In the genomic region with DNA sequence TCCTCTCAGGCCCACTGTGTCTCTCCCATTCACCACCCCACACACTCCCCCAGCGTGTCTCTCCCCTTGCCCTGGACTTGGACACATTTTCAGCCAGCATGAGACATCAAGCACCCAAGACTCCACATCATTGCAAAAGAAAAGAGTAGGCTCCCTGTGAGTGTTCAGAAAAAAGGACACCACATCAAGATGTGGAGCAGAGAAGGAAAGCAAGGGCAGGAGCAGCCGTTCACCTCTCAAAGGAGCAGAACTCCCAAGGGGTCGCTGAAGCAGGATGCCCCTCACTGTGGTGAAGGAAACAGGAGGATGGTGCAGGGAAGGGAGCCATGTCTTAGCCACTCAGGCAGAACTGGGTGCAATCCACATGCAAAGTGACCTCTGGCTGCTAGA, we compare ENCODE assay signal across 21 cellular contexts.
DNase-seq lines count a peak whose midpoint lies in the region; ATAC-seq and TF ChIP-seq lines count a peak whose summit lies in the region.
"Had no signal": no experiment of that assay in that cellular context is flagged by ENCODE, and none has a peak within 500 bp of the region (broad histone marks: within the 10 kb centered on the region; RNA-seq: fewer than 3 reads in every experiment).

No MANE protein-coding gene starts in this region.

- no peak overlapping the region for H3K4me3 Mint-ChIP-seq in nephron progenitor cell
- H3K4me3 Mint-ChIP-seq: CD14-positive monocyte; CD8-positive, alpha-beta memory T cell had no signal

- peak overlapping the region; percentile 53 for H3K4me2 ChIP-seq in OCI-LY7 (ENCODE audit: low read length)
- no peak overlapping the region for H3K4me2 ChIP-seq in neuronal stem cell (ENCODE audit: insufficient read depth, low read length, poor library complexity, severe bottlenecking)

- ATAC-seq in Right ventricle myocardium inferior: no peak
- ATAC-seq: Panc1 had no signal

- peak overlapping the region; percentile 14 for H2BK12ac ChIP-seq in neuronal stem cell (ENCODE audit: low read length)

- no TSS peak for BruUV-seq in OCI-LY7 (replicated peaks; lab: Mats Ljungman, UMichigan)

- DNase-seq in right atrium auricular region (ENCODE audit: low spot score) (peak; percentile 5), Right ventricle myocardium inferior (ENCODE audit: missing footprints) (no peak), OCI-LY7 (ENCODE audit: low spot score) (peak; percentile 33), neuronal stem cell (ENCODE audit: low spot score) (no peak), nephron progenitor cell (no peak), GDM1 (lab: John Stamatoyannopoulos, UW) (no peak), transverse colon (no peak)
- DNase-seq: CD8-positive, alpha-beta memory T cell; DMS 273 treated with DMSO at 0.1 percent for 48 hours; DMS79; HCEC 1CT; IMR-90; KG1; MM.1S; NCI-H2029; NCI-H2227 treated with DMSO at 0.1 percent for 48 hours; NCI-H526 treated with DMSO at 0.1 percent for 48 hours; SHP77 treated with DMSO at 0.1 percent for 48 hours had no signal

- H2AFZ ChIP-seq in OCI-LY7 (ENCODE audit: low read length) (peak overlapping the region; percentile 62), neuronal stem cell (ENCODE audit: low read length) (no peak overlapping the region)

- no peak overlapping the region for H3K23ac ChIP-seq in neuronal stem cell (ENCODE audit: low read depth, low read length, poor library complexity)

- intact Hi-C loops in Right ventricle myocardium inferior (cut with DNase I) (no loop called here), OCI-LY7 (cut with micrococcal nuclease; ENCODE audit: unreplicated experiment) (no loop called here), transverse colon (cut with DNase I; ENCODE audit: low total_unique reads) (no loop called here)

- TF ChIP-seq CTCF in right atrium auricular region (IDR thresholded peaks at IDR 0.05) (no peak), OCI-LY7 (conservative IDR thresholded peaks at IDR 0.05; ENCODE audit: low read length) (no peak), nephron progenitor cell (IDR thresholded peaks at IDR 0.05) (no peak), transverse colon (IDR thresholded peaks at IDR 0.05) (no peak)

- H3K9ac ChIP-seq in neuronal stem cell (ENCODE audit: low read depth, low read length, poor library complexity): no peak overlapping the region

- no peak overlapping the region for H2BK15ac ChIP-seq in neuronal stem cell (ENCODE audit: low read length)

- no CpG with 5 or more reads among the region's 3 CpGs for whole genome bisulfite sequencing in neuronal stem cell (ENCODE audit: extremely low coverage in 2 of 2, insufficient read length in 2 of 2, insufficient replicate concordance in 1 of 2), 2 donors
- WGBS in transverse colon (ENCODE audit: low coverage in 1 of 2), 2 donors: 69 to 82% methylated on average over 3 of the region's 3 CpGs

- no peaks in the 10 kb centered on the region for H3K79me1 ChIP-seq in neuronal stem cell (ENCODE audit: low read depth, low read length)

- H3K9me3 ChIP-seq in right atrium auricular region (no peaks in the 10 kb centered on the region), OCI-LY7 (ENCODE audit: low read length) (no peaks in the 10 kb centered on the region), neuronal stem cell (replicated peaks in 1 of 2; ENCODE audit: control insufficient read depth in 2 of 2, insufficient read depth in 1 of 2, low read depth in 1 of 2, low read length in 2 of 2) (no peaks in the 10 kb centered on the region), transverse colon (no peaks in the 10 kb centered on the region)

- H3K4me1 Mint-ChIP-seq in nephron progenitor cell: peaks cover 44% of the 10 kb centered on the region
- H3K4me1 Mint-ChIP-seq: CD8-positive, alpha-beta memory T cell had no signal

- no peak overlapping the region for H3K27ac Mint-ChIP-seq in nephron progenitor cell
- H3K27ac Mint-ChIP-seq: CD8-positive, alpha-beta memory T cell had no signal

- no peaks in the 10 kb centered on the region for H3K36me3 ChIP-seq in right atrium auricular region
- H3K36me3 ChIP-seq in OCI-LY7 (ENCODE audit: insufficient read depth, low read length): no peaks in the 10 kb centered on the region
- H3K36me3 ChIP-seq in neuronal stem cell (replicated peaks in 1 of 2; ENCODE audit: control insufficient read depth in 2 of 2, insufficient read depth in 2 of 2, low read length in 2 of 2): no peaks in the 10 kb centered on the region
- no peaks in the 10 kb centered on the region for H3K36me3 ChIP-seq in transverse colon

- H4K91ac ChIP-seq in neuronal stem cell (ENCODE audit: low read depth, low read length, poor library complexity): no peak overlapping the region

- no peak for TF ChIP-seq EP300 in transverse colon (IDR thresholded peaks at IDR 0.05; ENCODE audit: low read depth)

- H3K4me1 ChIP-seq in right atrium auricular region (no peaks in the 10 kb centered on the region), OCI-LY7 (ENCODE audit: insufficient read depth, low read length, poor library complexity, severe bottlenecking) (peaks cover 47% of the 10 kb centered on the region), neuronal stem cell (ENCODE audit: control insufficient read depth in 2 of 2, insufficient read depth in 1 of 2, low read depth in 1 of 2, low read length in 2 of 2) (no peaks in the 10 kb centered on the region), transverse colon (peaks cover 6 to 12% (median 11%) of the 10 kb centered on the region in 4 donors)

- H3K27ac ChIP-seq in right atrium auricular region (no peak overlapping the region), OCI-LY7 (ENCODE audit: low read depth, low read length, poor library complexity, severe bottlenecking) (peak overlapping the region; percentile 26), neuronal stem cell (replicated peaks; ENCODE audit: low read length) (no peak overlapping the region), transverse colon (no peak overlapping the region)
- H3K27ac ChIP-seq: RWPE1 had no signal

- H4K8ac ChIP-seq in neuronal stem cell (ENCODE audit: low read depth, low read length): no peak overlapping the region

- peaks cover 7% of the 10 kb centered on the region for H3K9me3 Mint-ChIP-seq in nephron progenitor cell
- H3K9me3 Mint-ChIP-seq: CD8-positive, alpha-beta memory T cell had no signal

- H3K9me2 ChIP-seq in OCI-LY7 (ENCODE audit: insufficient read depth, low read length): no peaks in the 10 kb centered on the region

- no peak overlapping the region for H2BK5ac ChIP-seq in neuronal stem cell (ENCODE audit: low read length)

- H4K20me1 ChIP-seq in OCI-LY7 (ENCODE audit: insufficient read depth, low read length): no peaks in the 10 kb centered on the region

- POLR2A ChIA-PET in OCI-LY7 (lab: Charles Lee): interaction anchor here (0.5 kb wide), 1 partner anchor 1331 kb away, joined by 3 read pairs; no protein-coding TSS in a partner anchor

- H3K4ac ChIP-seq in neuronal stem cell (ENCODE audit: low read length): no peak overlapping the region

- H3K27me3 ChIP-seq in right atrium auricular region: no peaks in the 10 kb centered on the region
- H3K27me3 ChIP-seq in neuronal stem cell (ENCODE audit: control insufficient read depth in 3 of 3, insufficient read depth in 3 of 3, low read depth in 1 of 3, low read length in 3 of 3): peaks cover 0 to 36% (median 0%) of the 10 kb centered on the region in 3 experiments
- H3K27me3 ChIP-seq in transverse colon: no peaks in the 10 kb centered on the region

- H3K4me3 ChIP-seq in right atrium auricular region (no peak overlapping the region), OCI-LY7 (ENCODE audit: low read depth, low read length, poor library complexity, severe bottlenecking) (peak overlapping the region; percentile 6), neuronal stem cell (ENCODE audit: low read length in 2 of 2) (no peak overlapping the region), transverse colon (no peak overlapping the region)

- TF ChIP-seq POLR2A in transverse colon (IDR thresholded peaks at IDR 0.05): no peak

- no peak overlapping the region for H2AK5ac ChIP-seq in neuronal stem cell (ENCODE audit: low read depth, low read length)

- no peak overlapping the region for H2BK120ac ChIP-seq in neuronal stem cell (ENCODE audit: low read depth, low read length)

- CTCF ChIA-PET in OCI-LY7 (lab: Charles Lee; ENCODE audit: unreplicated experiment): interaction anchor here (0.7 kb wide), 1 partner anchor 8 kb away, joined by 3 read pairs; no protein-coding TSS in a partner anchor

- peaks cover 19% of the 10 kb centered on the region for H3K36me3 Mint-ChIP-seq in nephron progenitor cell (ENCODE audit: low read depth)
- H3K36me3 Mint-ChIP-seq: CD14-positive monocyte; CD8-positive, alpha-beta memory T cell had no signal

- H3K79me2 ChIP-seq in OCI-LY7 (ENCODE audit: insufficient read depth, low read depth, low read length): no peaks in the 10 kb centered on the region

- H3K27me3 Mint-ChIP-seq in nephron progenitor cell (ENCODE audit: low read depth, poor library complexity): peaks cover 8% of the 10 kb centered on the region

- in situ Hi-C loops in transverse colon (cut with MboI; ENCODE audit: low pct_ligation_motif_present in 1 of 4, low pct_unique_long_range_greater_than_20kb in 1 of 4, low sequenced_read_pairs in 3 of 4): no loop called here

- H3K18ac ChIP-seq in neuronal stem cell (ENCODE audit: low read length): peak overlapping the region; percentile 61

- no peak overlapping the region for H3K14ac ChIP-seq in neuronal stem cell (ENCODE audit: low read length)

Comparison
In these comparisons a context has a peak if more than half of its experiments do, and no peak if none do; other contexts are left out.
1. DNase-seq: peak in right atrium auricular region (single experiment) and OCI-LY7 (single experiment); none in Right ventricle myocardium inferior (single experiment), neuronal stem cell (single experiment), nephron progenitor cell (single experiment), GDM1 (single experiment) and transverse colon (single experiment).